29 cellular contexts compared by ENCODE assay signal in the genomic region with DNA sequence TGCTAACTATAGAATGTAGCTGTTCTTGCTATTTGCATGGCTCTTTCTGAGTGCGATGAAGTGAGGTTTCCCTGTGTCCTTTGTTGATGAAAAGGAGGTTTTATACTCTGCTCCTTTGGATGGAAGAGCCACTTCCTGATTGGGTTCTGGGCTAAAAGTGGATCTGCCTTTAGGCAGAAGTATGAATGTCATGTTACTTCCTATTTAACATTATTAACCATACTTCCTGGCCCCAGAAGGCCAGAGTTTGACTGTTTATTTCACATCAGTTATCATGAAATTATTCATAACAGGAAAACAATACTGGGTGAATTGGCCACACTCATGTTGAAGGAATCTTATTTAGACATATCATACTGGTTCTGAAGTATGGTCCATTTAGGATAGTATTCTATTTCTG.
"Had no signal": no experiment of that assay in that cellular context is flagged by ENCODE, and none has a peak within 500 bp of the region (broad histone marks: within the 10 kb centered on the region; RNA-seq: fewer than 3 reads in every experiment).

No MANE protein-coding gene starts in this region.

- H3K36me3 ChIP-seq: colonic mucosa, gastrocnemius medialis, pancreas, uterus, WERI-Rb-1 had no signal

- ATAC-seq: activated CD4-positive, CD25-positive, alpha-beta regulatory T cell treated with anti-CD3 and anti-CD28 coated beads, Interleukin-2, amount 50 U/mL, for 24 hours; gastrocnemius medialis; left cardiac atrium; left ventricle myocardium superior; mucosa of descending colon; pancreas; psoas muscle; stimulated activated memory B cell treated with anti-CD40 and anti-IgM and Interleukin-4, amounts not matched to agents 10 μg/mL and 1 μg/mL and 100 μg/mL, for 72 hours; stimulated activated naive CD8-positive, alpha-beta T cell treated with anti-CD3 and anti-CD28 coated beads, Interleukin-15, amount 100 ng/mL, for 72 hours had no signal

- H3K27me3 ChIP-seq: colonic mucosa, gastrocnemius medialis, pancreas, uterus had no signal

- H3K4me1 ChIP-seq: colonic mucosa, gastrocnemius medialis, psoas muscle had no signal

- H3K9me3 ChIP-seq: colonic mucosa, gastrocnemius medialis, mucosa of descending colon, pancreas, psoas muscle, uterus had no signal

- H3K4me3 ChIP-seq: colonic mucosa, gastrocnemius medialis, mucosa of descending colon, pancreas, psoas muscle, smooth muscle cell, uterus had no signal

- H3K27ac ChIP-seq: colonic mucosa, gastrocnemius medialis, pancreas, psoas muscle, uterus, WERI-Rb-1 had no signal

- DNase-seq: activated CD4-positive, alpha-beta memory T cell treated with anti-CD3 and anti-CD28 coated beads for 36 hours; activated CD4-positive, alpha-beta T cell treated with anti-CD3 and anti-CD28 coated beads for 48 hours; activated CD8-positive, alpha-beta memory T cell treated with anti-CD3 and anti-CD28 coated beads, Interleukin-2, amount 50 U/mL, for 48 hours; activated gamma-delta T cell; activated naive CD4-positive, alpha-beta T cell treated with anti-CD3 and anti-CD28 coated beads, Interleukin-2, amount 10 ng/mL, durations not matched to agents 7 days and 5 days; activated naive CD8-positive, alpha-beta T cell treated with anti-CD3 and anti-CD28 coated beads, Interleukin-2, amount 10 ng/mL, durations not matched to agents 7 days and 5 days; activated T-cell treated with anti-CD3 and anti-CD28 coated beads, Interleukin-2, amount 50 U/mL, for 24 hours; amygdala; cerebellar nuclear complex; colonic mucosa; effector CD8-positive, alpha-beta T cell; gastrocnemius medialis; hippocampal formation; left cardiac atrium; left ventricle myocardium superior; mucosa of descending colon; nucleus accumbens; pancreas; psoas muscle; stimulated activated CD4-positive, alpha-beta T cell treated with anti-CD3 and anti-CD28 coated beads, Interleukin-1b, Interleukin-23, amount 100 ng/mL, for 48 hours; stimulated activated CD4-positive, alpha-beta T cell treated with anti-CD3 and anti-CD28 coated beads, Interleukin-4, amount 100 ng/mL, for 4 hours; stimulated activated CD8-positive, alpha-beta memory T cell treated with anti-CD3 and anti-CD28 coated beads, Interleukin-4, amount 100 ng/mL, for 48 hours; stimulated activated naive CD8-positive, alpha-beta T cell treated with anti-CD3 and anti-CD28 coated beads, Interleukin-15, amount 100 ng/mL, for 72 hours; substantia nigra; uterus; WERI-Rb-1 had no signal
